Comparison of ENCODE assay signal across 19 cellular contexts in genomic region chr18:67135981-67136380, GRCh38.
"Had no signal": no experiment of that assay in that cellular context is flagged by ENCODE, and none has a peak within 500 bp of the region (broad histone marks: within the 10 kb centered on the region; RNA-seq: fewer than 3 reads in every experiment).

No MANE protein-coding gene starts in this region.

- H3K4me3 Mint-ChIP-seq: activated CD8-positive, alpha-beta T cell treated with anti-CD3 and anti-CD28 coated beads for 36 hours; activated naive CD8-positive, alpha-beta T cell treated with anti-CD3 and anti-CD28 coated beads for 36 hours; naive thymus-derived CD8-positive, alpha-beta T cell; WTC11 had no signal

- ATAC-seq: activated CD8-positive, alpha-beta T cell treated with anti-CD3 and anti-CD28 coated beads for 36 hours; gastroesophageal sphincter; left lung; naive thymus-derived CD8-positive, alpha-beta T cell; right cardiac atrium; WTC11 had no signal

- H3K36me3 Mint-ChIP-seq: activated naive CD8-positive, alpha-beta T cell treated with anti-CD3 and anti-CD28 coated beads for 36 hours; naive thymus-derived CD8-positive, alpha-beta T cell; WTC11 had no signal

- H3K27ac Mint-ChIP-seq: activated CD8-positive, alpha-beta T cell treated with anti-CD3 and anti-CD28 coated beads for 36 hours; activated naive CD8-positive, alpha-beta T cell treated with anti-CD3 and anti-CD28 coated beads for 36 hours; naive thymus-derived CD8-positive, alpha-beta T cell; WTC11 had no signal

- H3K4me1 ChIP-seq: gastroesophageal sphincter, left lung, tibial artery had no signal

- H3K27ac ChIP-seq: brain microvascular endothelial cell, gastroesophageal sphincter, left lung, skin epidermis, tibial artery had no signal

- DNase-seq: activated CD4-positive, alpha-beta T cell treated with anti-CD3 and anti-CD28 coated beads for 48 hours; activated CD8-positive, alpha-beta T cell treated with anti-CD3 and anti-CD28 coated beads for 36 hours; activated gamma-delta T cell; activated naive CD8-positive, alpha-beta T cell treated with anti-CD3 and anti-CD28 coated beads for 36 hours; activated T-cell treated with anti-CD3 and anti-CD28 coated beads, Interleukin-2, amount 50 U/mL, for 48 hours; amygdala; brain microvascular endothelial cell; effector CD8-positive, alpha-beta T cell; left lung; naive thymus-derived CD8-positive, alpha-beta T cell; nucleus accumbens; stimulated activated CD4-positive, alpha-beta T cell treated with anti-CD3 and anti-CD28 coated beads, Interleukin-4, amount 100 ng/mL, for 24 hours; stimulated activated naive CD4-positive, alpha-beta T cell; T-helper 2 cell; tibial artery had no signal

- H3K27me3 ChIP-seq: brain microvascular endothelial cell, gastroesophageal sphincter, left lung, tibial artery had no signal

- H3K27me3 Mint-ChIP-seq: activated CD8-positive, alpha-beta T cell treated with anti-CD3 and anti-CD28 coated beads for 36 hours had no signal

- H3K4me1 Mint-ChIP-seq: activated naive CD8-positive, alpha-beta T cell treated with anti-CD3 and anti-CD28 coated beads for 36 hours; naive thymus-derived CD8-positive, alpha-beta T cell; WTC11 had no signal

- H3K9me3 Mint-ChIP-seq: activated CD8-positive, alpha-beta T cell treated with anti-CD3 and anti-CD28 coated beads for 36 hours; activated naive CD8-positive, alpha-beta T cell treated with anti-CD3 and anti-CD28 coated beads for 36 hours; naive thymus-derived CD8-positive, alpha-beta T cell; WTC11 had no signal
